ENCODE assay signal across 8 cellular contexts in genomic region chr13:63636231-63636993, GRCh38.
DNase-seq lines count a peak whose midpoint lies in the region; ATAC-seq and TF ChIP-seq lines count a peak whose summit lies in the region.

No MANE protein-coding gene starts in this region.

- TF ChIP-seq RAD21 in SK-N-SH (IDR thresholded peaks at IDR 0.05; ENCODE audit: low read length): 0 out of 2 replicates have a peak, but pooled peaks have one; percentile 24

- H3K36me3 ChIP-seq in SK-N-SH (replicated peaks in 1 of 2; ENCODE audit: control insufficient read depth in 1 of 2, insufficient read depth in 2 of 2, low read length in 1 of 2): no peaks in the 10 kb centered on the region

- H3F3A ChIP-seq in SK-N-SH (replicated peaks; ENCODE audit: insufficient read depth): no peaks in the 10 kb centered on the region

- H3K79me2 ChIP-seq in SK-N-SH (ENCODE audit: insufficient read depth): no peaks in the 10 kb centered on the region

- H3K9me3 ChIP-seq in SK-N-SH: no peaks in the 10 kb centered on the region

- H3K9ac ChIP-seq in SK-N-SH: 0 out of 2 replicates have a peak overlapping the region, but pooled peaks have one; percentile 14

- no peak for DNase-seq in activated T-cell treated with anti-CD3 and anti-CD28 coated beads, Interleukin-2, amount 50 U/mL, for 72 hours
- DNase-seq in activated T-cell treated with anti-CD3 and anti-CD28 coated beads for 4 hours (no peak), SK-N-SH (no peak), left kidney (ENCODE audit: low read depth, low spot score) (peak; percentile 3), NCI-H187 (lab: John Stamatoyannopoulos, UW) (no peak), SKM-1 treated with dmso at 0.1 percent for 144 hours (lab: John Stamatoyannopoulos, UW; ENCODE audit: unreplicated experiment) (no peak)
- no peak for DNase-seq in stimulated activated CD4-positive, alpha-beta T cell treated with anti-CD3 and anti-CD28 coated beads, Interleukin-12 subunit alpha, Interleukin-12 subunit beta, amount 100 ng/mL, for 4 hours

- H3K9me3 Mint-ChIP-seq in activated T-cell treated with anti-CD3 and anti-CD28 coated beads, Interleukin-2, amount 50 U/mL, for 72 hours: peaks cover 0 to 2% of the 10 kb centered on the region in 2 donors

- H3K27me3 Mint-ChIP-seq in activated T-cell treated with anti-CD3 and anti-CD28 coated beads, Interleukin-2, amount 50 U/mL, for 72 hours (ENCODE audit: low read depth): no peaks in the 10 kb centered on the region

- H4K20me1 ChIP-seq in SK-N-SH (ENCODE audit: insufficient read depth): no peaks in the 10 kb centered on the region

- 60% methylated on average over 6 of the region's 6 CpGs for WGBS in SK-N-SH (ENCODE audit: low lambda C conversion rate)

- CTCF ChIA-PET in SK-N-SH (lab: Yijun Ruan, JAX): interaction anchor here (0.6 to 2.0 kb wide), 3 partner anchors 10 to 649 kb away, joined by 3 to 8 read pairs (median 3); no protein-coding TSS in a partner anchor

- H3K4me2 ChIP-seq in SK-N-SH: peak overlapping the region; percentile 70

- TF ChIP-seq CTCF in SK-N-SH (IDR thresholded peaks at IDR 0.05): no peak; the same call in 1 of the 2 replicates

- H2AFZ ChIP-seq in SK-N-SH (ENCODE audit: low read depth): peak overlapping the region; percentile 66

- no peak for TF ChIP-seq EP300 in SK-N-SH (IDR thresholded peaks at IDR 0.05; ENCODE audit: borderline replicate concordance in 1 of 2, low read depth in 1 of 2, low read length in 1 of 2)

- POLR2A ChIA-PET in SK-N-SH (lab: Yijun Ruan, JAX): no interaction called here

- peak overlapping the region; percentile 42 for H3K27ac Mint-ChIP-seq in activated T-cell treated with anti-CD3 and anti-CD28 coated beads, Interleukin-2, amount 50 U/mL, for 72 hours

- peak overlapping the region; percentile 24 to 31; a peak in 2 of 4 replicates for H3K4me3 ChIP-seq in SK-N-SH (ENCODE audit: low read depth in 2 of 2, low read length in 1 of 2)

- H3K4me1 Mint-ChIP-seq in activated T-cell treated with anti-CD3 and anti-CD28 coated beads, Interleukin-2, amount 50 U/mL, for 72 hours (ENCODE audit: low read depth): no peaks in the 10 kb centered on the region

- no peak for ATAC-seq in activated T-cell treated with anti-CD3 and anti-CD28 coated beads, Interleukin-2, amount 50 U/mL, for 72 hours (replicated peaks in 1 of 2)
- ATAC-seq in HG03280 (IDR thresholded peaks at IDR 0.05; ENCODE audit: unreplicated experiment): peak; percentile 53

- peak overlapping the region; percentile 49 to 84 for H3K4me3 Mint-ChIP-seq in activated T-cell treated with anti-CD3 and anti-CD28 coated beads, Interleukin-2, amount 50 U/mL, for 72 hours

- no peaks in the 10 kb centered on the region; a peak in 1 of 4 replicates for H3K4me1 ChIP-seq in SK-N-SH (ENCODE audit: control insufficient read depth in 1 of 2, insufficient read depth in 2 of 2, low read depth in 1 of 2, low read length in 1 of 2)

- no peak overlapping the region for H3K27ac ChIP-seq in SK-N-SH (ENCODE audit: low read depth in 2 of 2, low read length in 1 of 2)

- H3K9me2 ChIP-seq in SK-N-SH: no peaks in the 10 kb centered on the region

- no peaks in the 10 kb centered on the region for H3K36me3 Mint-ChIP-seq in activated T-cell treated with anti-CD3 and anti-CD28 coated beads, Interleukin-2, amount 50 U/mL, for 72 hours (ENCODE audit: insufficient read depth in 2 of 2)

- no peaks in the 10 kb centered on the region for H3K27me3 ChIP-seq in SK-N-SH (ENCODE audit: insufficient read depth)

TF ChIP-seq in SK-N-SH, 30 proteins besides CTCF, POLR2A, EP300 and RAD21:
- TF ChIP-seq TCF12 (IDR thresholded peaks at IDR 0.05) (no peak), PBX3 (IDR thresholded peaks at IDR 0.05) (no peak), YY1 (IDR thresholded peaks at IDR 0.05; ENCODE audit: low read depth) (no peak), SIN3A (IDR thresholded peaks at IDR 0.05; ENCODE audit: borderline replicate concordance, low read depth, low read length) (no peak), TAF1 (IDR thresholded peaks at IDR 0.05; ENCODE audit: borderline replicate concordance, low read depth, low read length) (no peak), NFIC (IDR thresholded peaks at IDR 0.05; ENCODE audit: borderline replicate concordance) (no peak), IRF3 (IDR thresholded peaks at IDR 0.05; ENCODE audit: low read depth, low read length) (no peak), MXI1 (IDR thresholded peaks at IDR 0.05; ENCODE audit: low read depth, low read length) (no peak), CHD2 (IDR thresholded peaks at IDR 0.05; ENCODE audit: low read length, partially characterized antibody) (no peak), MEF2A (IDR thresholded peaks at IDR 0.05; ENCODE audit: borderline replicate concordance, low read depth) (no peak), NRF1 (IDR thresholded peaks at IDR 0.05; ENCODE audit: low read depth, low read length) (no peak), SMC3 (IDR thresholded peaks at IDR 0.05; ENCODE audit: low read depth, low read length) (no peak)
- TF ChIP-seq, protein P1, sequence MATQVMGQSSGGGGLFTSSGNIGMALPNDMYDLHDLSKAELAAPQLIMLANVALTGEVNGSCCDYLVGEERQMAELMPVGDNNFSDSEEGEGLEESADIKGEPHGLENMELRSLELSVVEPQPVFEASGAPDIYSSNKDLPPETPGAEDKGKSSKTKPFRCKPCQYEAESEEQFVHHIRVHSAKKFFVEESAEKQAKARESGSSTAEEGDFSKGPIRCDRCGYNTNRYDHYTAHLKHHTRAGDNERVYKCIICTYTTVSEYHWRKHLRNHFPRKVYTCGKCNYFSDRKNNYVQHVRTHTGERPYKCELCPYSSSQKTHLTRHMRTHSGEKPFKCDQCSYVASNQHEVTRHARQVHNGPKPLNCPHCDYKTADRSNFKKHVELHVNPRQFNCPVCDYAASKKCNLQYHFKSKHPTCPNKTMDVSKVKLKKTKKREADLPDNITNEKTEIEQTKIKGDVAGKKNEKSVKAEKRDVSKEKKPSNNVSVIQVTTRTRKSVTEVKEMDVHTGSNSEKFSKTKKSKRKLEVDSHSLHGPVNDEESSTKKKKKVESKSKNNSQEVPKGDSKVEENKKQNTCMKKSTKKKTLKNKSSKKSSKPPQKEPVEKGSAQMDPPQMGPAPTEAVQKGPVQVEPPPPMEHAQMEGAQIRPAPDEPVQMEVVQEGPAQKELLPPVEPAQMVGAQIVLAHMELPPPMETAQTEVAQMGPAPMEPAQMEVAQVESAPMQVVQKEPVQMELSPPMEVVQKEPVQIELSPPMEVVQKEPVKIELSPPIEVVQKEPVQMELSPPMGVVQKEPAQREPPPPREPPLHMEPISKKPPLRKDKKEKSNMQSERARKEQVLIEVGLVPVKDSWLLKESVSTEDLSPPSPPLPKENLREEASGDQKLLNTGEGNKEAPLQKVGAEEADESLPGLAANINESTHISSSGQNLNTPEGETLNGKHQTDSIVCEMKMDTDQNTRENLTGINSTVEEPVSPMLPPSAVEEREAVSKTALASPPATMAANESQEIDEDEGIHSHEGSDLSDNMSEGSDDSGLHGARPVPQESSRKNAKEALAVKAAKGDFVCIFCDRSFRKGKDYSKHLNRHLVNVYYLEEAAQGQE (IDR thresholded peaks at IDR 0.05; ENCODE audit: low read depth, low read length): no peak
TF ChIP-seq in SK-N-SH: peak in this region for 0.
